ENCODE assay signal across 30 cellular contexts in the genomic region with DNA sequence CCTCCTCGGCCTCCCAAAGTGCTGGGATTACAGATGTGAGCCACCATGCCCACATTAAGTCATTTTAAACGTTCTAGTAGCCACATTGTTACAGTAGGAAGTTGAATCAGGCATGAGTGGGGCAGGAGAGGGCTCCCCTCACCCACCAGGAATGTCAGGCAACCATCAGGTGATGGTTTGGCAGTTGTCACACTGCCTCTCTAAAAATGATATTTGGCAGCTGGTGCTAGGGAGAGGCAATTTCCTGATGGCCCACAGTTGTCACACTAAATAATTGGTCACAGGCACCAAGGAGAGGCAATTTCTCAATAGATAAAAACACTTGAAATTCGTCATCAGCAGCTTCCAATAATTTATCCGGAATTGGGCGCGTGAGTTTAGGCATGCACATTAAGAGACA.
"Had no signal": no experiment of that assay in that cellular context is flagged by ENCODE, and none has a peak within 500 bp of the region (broad histone marks: within the 10 kb centered on the region; RNA-seq: fewer than 3 reads in every experiment).

No MANE protein-coding gene starts in this region.

- H3K27ac Mint-ChIP-seq: effector memory CD8-positive, alpha-beta T cell; naive thymus-derived CD8-positive, alpha-beta T cell; nephron progenitor cell; stimulated activated naive B cell treated with anti-CD40 and anti-IgM and Interleukin-4, amounts not matched to agents 10 μg/mL and 1 μg/mL and 100 μg/mL, for 72 hours; stimulated activated naive CD8-positive, alpha-beta T cell treated with anti-CD3 and anti-CD28 coated beads, Interleukin-15, Interleukin-2, amounts not matched to agents 100 ng/mL and 50 ng/mL, for 24 hours had no signal

- ATAC-seq: effector memory CD8-positive, alpha-beta T cell; left colon; naive thymus-derived CD8-positive, alpha-beta T cell; right cardiac atrium; stimulated activated naive B cell treated with anti-CD40 and anti-IgM and Interleukin-4, amounts not matched to agents 10 μg/mL and 1 μg/mL and 100 μg/mL, for 72 hours; upper lobe of right lung had no signal

- H3K9me3 ChIP-seq: prostate gland, sigmoid colon, spleen, thoracic aorta, transverse colon, upper lobe of right lung, uterus had no signal

- FAIRE-seq: endometrium, islet of Langerhans had no signal

- H3K36me3 ChIP-seq: esophagus squamous epithelium, heart right ventricle, prostate gland, sigmoid colon, spleen, thoracic aorta, transverse colon, upper lobe of right lung, uterus had no signal

- H3K4me3 ChIP-seq: esophagus squamous epithelium, heart right ventricle, lung, prostate gland, sigmoid colon, skin epidermis, spleen, thoracic aorta, transverse colon, upper lobe of right lung, uterus had no signal

- H3K4me1 ChIP-seq: esophagus squamous epithelium, prostate gland, sigmoid colon, spleen, transverse colon, upper lobe of right lung, uterus had no signal

- H3K9me3 Mint-ChIP-seq: effector memory CD8-positive, alpha-beta T cell; naive thymus-derived CD8-positive, alpha-beta T cell; stimulated activated naive B cell treated with anti-CD40 and anti-IgM and Interleukin-4, amounts not matched to agents 10 μg/mL and 1 μg/mL and 100 μg/mL, for 72 hours; stimulated activated naive CD8-positive, alpha-beta T cell treated with anti-CD3 and anti-CD28 coated beads, Interleukin-15, Interleukin-2, amounts not matched to agents 100 ng/mL and 50 ng/mL, for 24 hours had no signal

- DNase-seq: cortex of kidney; effector memory CD8-positive, alpha-beta T cell; erythroblast; esophagus squamous epithelium; foreskin melanocyte; glutamatergic neuron; heart right ventricle; hippocampal formation; kidney glomerular epithelial cell; left colon; mesenchymal stem cell; midbrain; naive thymus-derived CD8-positive, alpha-beta T cell; nephron progenitor cell; nucleus accumbens; right cardiac atrium; sigmoid colon; spleen; stimulated activated CD4-positive, alpha-beta T cell treated with anti-CD3 and anti-CD28 coated beads, Interleukin-4, amount 100 ng/mL, for 4 hours; stimulated activated naive B cell treated with anti-CD40 and anti-IgM and Interleukin-4, amounts not matched to agents 10 μg/mL and 1 μg/mL and 100 μg/mL, for 72 hours; transverse colon; upper lobe of right lung; uterus had no signal

- H3K4me1 Mint-ChIP-seq: stimulated activated naive B cell treated with anti-CD40 and anti-IgM and Interleukin-4, amounts not matched to agents 10 μg/mL and 1 μg/mL and 100 μg/mL, for 72 hours had no signal

- H3K4me3 Mint-ChIP-seq: effector memory CD8-positive, alpha-beta T cell; naive thymus-derived CD8-positive, alpha-beta T cell; nephron progenitor cell; stimulated activated naive B cell treated with anti-CD40 and anti-IgM and Interleukin-4, amounts not matched to agents 10 μg/mL and 1 μg/mL and 100 μg/mL, for 72 hours; stimulated activated naive CD8-positive, alpha-beta T cell treated with anti-CD3 and anti-CD28 coated beads, Interleukin-15, Interleukin-2, amounts not matched to agents 100 ng/mL and 50 ng/mL, for 24 hours had no signal

- H3K27me3 ChIP-seq: esophagus squamous epithelium, heart right ventricle, upper lobe of right lung, uterus had no signal

- H3K27ac ChIP-seq: esophagus squamous epithelium, heart right ventricle, prostate gland, sigmoid colon, skin epidermis, spleen, thoracic aorta, transverse colon, upper lobe of right lung, uterus had no signal

- H3K36me3 Mint-ChIP-seq: naive thymus-derived CD8-positive, alpha-beta T cell; stimulated activated naive B cell treated with anti-CD40 and anti-IgM and Interleukin-4, amounts not matched to agents 10 μg/mL and 1 μg/mL and 100 μg/mL, for 72 hours had no signal
